In genomic region chr4:94338681-94339351, GRCh38 we compare ENCODE assay signal across 12 cellular contexts. TPM values are rescaled to one million over a fixed set of nuclear protein-coding genes. Genes with fewer than 3 reads are reported as not detected.
DNase-seq lines count a peak whose midpoint lies in the region; ATAC-seq and TF ChIP-seq lines count a peak whose summit lies in the region.
"Had no signal": no experiment of that assay in that cellular context is flagged by ENCODE, and none has a peak within 500 bp of the region (broad histone marks: within the 10 kb centered on the region; RNA-seq: fewer than 3 reads in every experiment).

No MANE protein-coding gene starts in this region.

- CTCF ChIA-PET in activated CD4-positive, alpha-beta T cell treated with anti-CD3 and anti-CD28 coated beads for 36 hours (lab: Charles Lee): interaction anchor here (0.5 to 1.4 kb wide), 3 partner anchors 42 to 131 kb away, joined by 3 to 4 read pairs (median 3); partner anchors contain the start of gene SMARCAD1
- CTCF ChIA-PET in HCT116 (lab: Charles Lee): no interaction called here

- no peaks in the 10 kb centered on the region for H4K20me1 ChIP-seq in HCT116 (ENCODE audit: insufficient read depth)

- H2AFZ ChIP-seq in HCT116 (ENCODE audit: low read depth, low read length, poor library complexity, severe bottlenecking): peak overlapping the region; percentile 16
- H2AFZ ChIP-seq: neural progenitor cell had no signal

- no peak overlapping the region for H3K4me2 ChIP-seq in HCT116 (ENCODE audit: low read length)
- H3K4me2 ChIP-seq: neural progenitor cell had no signal

- H3K4me3 Mint-ChIP-seq in activated CD4-positive, alpha-beta T cell treated with anti-CD3 and anti-CD28 coated beads for 36 hours: peak overlapping the region; percentile 13
- H3K4me3 Mint-ChIP-seq in natural killer cell treated with Interleukin-12 subunit alpha and Interleukin-12 subunit beta and Interleukin-15 and Interleukin-18, amount 100 ng/mL, for 72 hours: peak overlapping the region; percentile 64
- H3K4me3 Mint-ChIP-seq: neural progenitor cell had no signal

- no peak for TF ChIP-seq POLR2A in HCT116 (IDR thresholded peaks at IDR 0.05; ENCODE audit: borderline replicate concordance, extremely low read depth, insufficient read depth, insufficient read length)

- ATAC-seq in activated CD4-positive, alpha-beta T cell treated with anti-CD3 and anti-CD28 coated beads for 36 hours: peak; percentile 90
- ATAC-seq in HCT116: no peak
- ATAC-seq in natural killer cell treated with Interleukin-12 subunit alpha and Interleukin-12 subunit beta and Interleukin-15 and Interleukin-18, amount 100 ng/mL, for 72 hours: peak; percentile 36 to 84
- no peak for ATAC-seq in Right ventricle myocardium superior (ENCODE audit: poor library complexity)

- H3K4me1 Mint-ChIP-seq in activated CD4-positive, alpha-beta T cell treated with anti-CD3 and anti-CD28 coated beads for 36 hours: peaks cover 13% of the 10 kb centered on the region
- H3K4me1 Mint-ChIP-seq in natural killer cell treated with Interleukin-12 subunit alpha and Interleukin-12 subunit beta and Interleukin-15 and Interleukin-18, amount 100 ng/mL, for 72 hours (ENCODE audit: low read depth in 2 of 2): peaks cover 11 to 20% of the 10 kb centered on the region in 2 donors
- H3K4me1 Mint-ChIP-seq: neural progenitor cell had no signal

- no peak for DNase-seq in activated CD4-positive, alpha-beta T cell treated with anti-CD3 and anti-CD28 coated beads for 36 hours
- DNase-seq in activated CD4-positive, alpha-beta T cell treated with anti-CD3 and anti-CD28 coated beads, Interleukin-2, amount 50 U/mL, for 1 hour: no peak
- DNase-seq in HCT116 (ENCODE audit: low read depth, low spot score) (no peak), NCI-H524 (lab: John Stamatoyannopoulos, UW) (no peak), NK-92 (lab: John Stamatoyannopoulos, UW; ENCODE audit: unreplicated experiment) (no peak), Right ventricle myocardium superior (no peak)
- DNase-seq in natural killer cell treated with Interleukin-12 subunit alpha and Interleukin-12 subunit beta and Interleukin-15 and Interleukin-18, amount 100 ng/mL, for 72 hours (ENCODE audit: low spot score): no peak
- DNase-seq: ACHN, NCI-H1105 treated with DMSO at 0.1 percent for 48 hours had no signal

- H3K9ac ChIP-seq in HCT116 (ENCODE audit: low read length): no peak overlapping the region
- H3K9ac ChIP-seq: neural progenitor cell had no signal

- H3K36me3 Mint-ChIP-seq in activated CD4-positive, alpha-beta T cell treated with anti-CD3 and anti-CD28 coated beads for 36 hours (ENCODE audit: low read depth): no peaks in the 10 kb centered on the region
- H3K36me3 Mint-ChIP-seq in natural killer cell treated with Interleukin-12 subunit alpha and Interleukin-12 subunit beta and Interleukin-15 and Interleukin-18, amount 100 ng/mL, for 72 hours: no peaks in the 10 kb centered on the region
- H3K36me3 Mint-ChIP-seq: neural progenitor cell had no signal

- RAD21 ChIA-PET in HCT116 (lab: Charles Lee; ENCODE audit: low non-redundant PET in 1 of 2, low total read pairs in 2 of 2, uncharacterized antibody in 2 of 2, unreplicated experiment in 2 of 2): no interaction called here

- no peaks in the 10 kb centered on the region for H3K27me3 ChIP-seq in HCT116 (ENCODE audit: insufficient read depth, low read length)
- H3K27me3 ChIP-seq: neural progenitor cell had no signal

- H3K9me2 ChIP-seq in HCT116 (ENCODE audit: insufficient read depth): no peaks in the 10 kb centered on the region

- H3K9me3 ChIP-seq in HCT116 (ENCODE audit: control insufficient read depth in 1 of 2, insufficient read depth in 1 of 2, low read depth in 1 of 2, low read length in 2 of 2): no peaks in the 10 kb centered on the region
- H3K9me3 ChIP-seq in KOPT-K1 (ENCODE audit: insufficient read depth, low read length, poor library complexity, severe bottlenecking): no peaks in the 10 kb centered on the region

- no peaks in the 10 kb centered on the region for H3K79me2 ChIP-seq in HCT116 (ENCODE audit: insufficient read depth, low read length)

- POLR2A ChIA-PET in activated CD4-positive, alpha-beta T cell treated with anti-CD3 and anti-CD28 coated beads for 36 hours (lab: Charles Lee): interaction anchor here (0.6 kb wide), 1 partner anchor 1211 kb away, joined by 3 read pairs; no protein-coding TSS in a partner anchor
- POLR2A ChIA-PET in HCT116 (lab: Charles Lee): no interaction called here

- TF ChIP-seq RAD21 in HCT116 (IDR thresholded peaks at IDR 0.05; ENCODE audit: low read depth): no peak

- intact Hi-C loops in activated CD4-positive, alpha-beta T cell treated with anti-CD3 and anti-CD28 coated beads for 36 hours (cut with DNase I, micrococcal nuclease): loop anchor here (1.0 kb wide), 1 partner anchor 10 kb away; no protein-coding TSS in a partner anchor
- intact Hi-C loops in HCT116 (cut with micrococcal nuclease): no loop called here
- intact Hi-C loops in Right ventricle myocardium superior (cut with DNase I): no loop called here

- no peak for TF ChIP-seq CTCF in HCT116 (IDR thresholded peaks at IDR 0.05 in 2 of 3, conservative IDR thresholded peaks at IDR 0.05 in 1 of 3; ENCODE audit: borderline replicate concordance in 1 of 3, insufficient read depth in 1 of 3, low read depth in 2 of 3, low read length in 2 of 3)

- no peaks in the 10 kb centered on the region for H3K36me3 ChIP-seq in HCT116 (ENCODE audit: control insufficient read depth in 1 of 2, insufficient read depth in 2 of 2, low read length in 2 of 2)
- no peaks in the 10 kb centered on the region for H3K36me3 ChIP-seq in KOPT-K1 (ENCODE audit: insufficient read depth, low read length)
- H3K36me3 ChIP-seq: neural progenitor cell had no signal

- no peaks in the 10 kb centered on the region for H3K9me3 Mint-ChIP-seq in activated CD4-positive, alpha-beta T cell treated with anti-CD3 and anti-CD28 coated beads for 36 hours (ENCODE audit: low read depth)
- H3K9me3 Mint-ChIP-seq in natural killer cell treated with Interleukin-12 subunit alpha and Interleukin-12 subunit beta and Interleukin-15 and Interleukin-18, amount 100 ng/mL, for 72 hours: no peaks in the 10 kb centered on the region
- H3K9me3 Mint-ChIP-seq: neural progenitor cell had no signal

- no peak overlapping the region for H3K27ac ChIP-seq in HCT116 (ENCODE audit: low read depth, low read length)
- H3K27ac ChIP-seq in KOPT-K1 (ENCODE audit: low read depth, low read length, poor library complexity, severe bottlenecking): peak overlapping the region; percentile 58
- H3K27ac ChIP-seq: neural progenitor cell had no signal

- no TSS peak for BruUV-seq in HCT116 (replicated peaks; lab: Mats Ljungman, UMichigan)

- H3K27ac Mint-ChIP-seq in activated CD4-positive, alpha-beta T cell treated with anti-CD3 and anti-CD28 coated beads for 36 hours: peak overlapping the region; percentile 71
- peak overlapping the region; percentile 44 to 80 for H3K27ac Mint-ChIP-seq in natural killer cell treated with Interleukin-12 subunit alpha and Interleukin-12 subunit beta and Interleukin-15 and Interleukin-18, amount 100 ng/mL, for 72 hours
- H3K27ac Mint-ChIP-seq: neural progenitor cell had no signal

- no peaks in the 10 kb centered on the region for H3K27me3 Mint-ChIP-seq in activated CD4-positive, alpha-beta T cell treated with anti-CD3 and anti-CD28 coated beads for 36 hours
- peaks cover 0 to 4% of the 10 kb centered on the region in 2 donors for H3K27me3 Mint-ChIP-seq in natural killer cell treated with Interleukin-12 subunit alpha and Interleukin-12 subunit beta and Interleukin-15 and Interleukin-18, amount 100 ng/mL, for 72 hours

- no peaks in the 10 kb centered on the region for H3K4me1 ChIP-seq in HCT116 (ENCODE audit: control insufficient read depth in 1 of 2, insufficient read depth in 2 of 2, low read length in 2 of 2)

- no peak overlapping the region for H3K4me3 ChIP-seq in HCT116 (replicated peaks in 1 of 2; ENCODE audit: low read depth in 1 of 2, low read length in 2 of 2)
- H3K4me3 ChIP-seq: neural progenitor cell had no signal

TF ChIP-seq in HCT116, 20 proteins besides CTCF, POLR2A, EP300 and RAD21 (continues in another document):
- TF ChIP-seq JUND (IDR thresholded peaks at IDR 0.05): no peak
- no peak for TF ChIP-seq EZH2phosphoT487 (IDR thresholded peaks at IDR 0.05; ENCODE audit: borderline replicate concordance)
- TF ChIP-seq ZNF274 (IDR thresholded peaks at IDR 0.05; ENCODE audit: low read depth, low read length): no peak
- no peak for TF ChIP-seq SRF (IDR thresholded peaks at IDR 0.05; ENCODE audit: low read depth)
- TF ChIP-seq TCF7L2 (IDR thresholded peaks at IDR 0.05; ENCODE audit: borderline replicate concordance, extremely low read depth, insufficient read depth, insufficient read length): no peak
- TF ChIP-seq REST (IDR thresholded peaks at IDR 0.05; ENCODE audit: low read depth): no peak

RNA-seq across cellular contexts. Expression of gene HPGDS, which starts 3.8 kb away (rescaled TPM):
- total RNA-seq in activated CD4-positive, alpha-beta T cell treated with anti-CD3 and anti-CD28 coated beads for 36 hours: not detected
- total RNA-seq in HCT116 (2021; ENCODE audit: unreplicated experiment) (not detected), Right ventricle myocardium superior (3.3 TPM)
- 0.04 TPM in 1 of 2 replicates, not detected in the other for polyA plus RNA-seq in HCT116 (2012)
- total RNA-seq in natural killer cell treated with Interleukin-12 subunit alpha and Interleukin-12 subunit beta and Interleukin-15 and Interleukin-18, amount 100 ng/mL, for 72 hours: 1 to 10 TPM in 1 of 2 donors, not detected in 1; 1.5 TPM
- total RNA-seq: bronchial epithelial cell had no signal

Comparison
In these comparisons a context has a peak if more than half of its experiments do, and no peak if none do; other contexts are left out.
1. ATAC-seq: peak in activated CD4-positive, alpha-beta T cell treated with anti-CD3 and anti-CD28 coated beads for 36 hours (single experiment) and natural killer cell treated with Interleukin-12 subunit alpha and Interleukin-12 subunit beta and Interleukin-15 and Interleukin-18, amount 100 ng/mL, for 72 hours (2 of 2); none in HCT116 (single experiment) and Right ventricle myocardium superior (single experiment).
2. intact Hi-C loops: an anchor here in activated CD4-positive, alpha-beta T cell treated with anti-CD3 and anti-CD28 coated beads for 36 hours (1.0 kb wide); none called in HCT116 and Right ventricle myocardium superior.